In the genomic region with DNA sequence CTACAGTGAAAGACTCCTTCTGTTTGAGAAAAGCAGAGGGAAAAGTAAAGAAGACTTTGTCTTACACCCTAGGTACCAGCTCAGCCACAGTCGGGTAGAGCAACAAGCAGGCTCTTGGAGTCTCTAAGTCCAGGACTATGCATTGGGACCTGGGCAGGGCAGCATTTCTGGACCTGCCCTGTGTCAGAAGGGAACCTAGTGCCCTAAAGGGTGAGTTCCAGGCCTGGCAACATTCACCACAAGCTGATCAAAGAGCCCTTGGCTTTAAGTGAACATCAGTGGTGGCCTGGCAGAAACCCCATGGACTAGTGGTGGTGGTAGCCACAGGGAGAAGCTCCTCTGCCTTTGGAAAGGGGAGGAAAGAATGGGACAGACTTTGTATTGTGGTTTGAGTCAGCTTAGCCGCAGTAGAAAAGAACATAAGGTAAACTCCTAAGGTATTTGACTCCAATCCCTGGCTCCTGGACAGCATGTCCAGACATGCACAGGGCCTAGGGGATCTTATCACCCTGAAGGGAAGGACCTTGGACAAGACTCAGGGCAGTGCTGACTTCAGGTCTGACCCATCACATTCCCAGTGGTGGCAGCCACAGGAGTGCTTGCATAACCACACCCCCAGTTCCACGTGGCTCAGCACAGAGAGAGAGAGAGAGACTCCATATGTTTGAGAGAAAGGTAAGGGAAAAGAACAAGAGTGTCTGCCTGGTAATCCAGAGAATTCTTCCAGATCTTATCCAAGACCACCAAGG, we compare ENCODE assay signal across 1 cellular context.
A peak's percentile ranks its signal among the peaks of the same experiment; 100 is the strongest.
TF ChIP-seq lines count a peak whose summit lies in the region.

No MANE protein-coding gene starts in this region.

TF ChIP-seq in HepG2, 621 proteins besides CTCF, POLR2A, EP300 and RAD21 (continued from another document and continues in another):
- TF ChIP-seq STAT6 (CRISPR knock-in tag; IDR thresholded peaks at IDR 0.05; ENCODE audit: borderline replicate concordance) (no peak), ZFP36L2 (CRISPR knock-in tag; IDR thresholded peaks at IDR 0.05) (no peak), ZSCAN22 (CRISPR knock-in tag; IDR thresholded peaks at IDR 0.05) (no peak), ZNF292 (CRISPR knock-in tag; IDR thresholded peaks at IDR 0.05; ENCODE audit: borderline replicate concordance, low read depth) (no peak), FOSL1 (CRISPR knock-in tag; IDR thresholded peaks at IDR 0.05; ENCODE audit: borderline replicate concordance) (no peak), TP53 (CRISPR knock-in tag; conservative IDR thresholded peaks at IDR 0.05) (peak; percentile 99), HDAC6 (IDR thresholded peaks at IDR 0.05; ENCODE audit: low read depth, low read length) (no peak), ZNF768 (CRISPR knock-in tag; IDR thresholded peaks at IDR 0.05) (no peak), SNAPC5 (CRISPR knock-in tag; IDR thresholded peaks at IDR 0.05; ENCODE audit: borderline replicate concordance) (0 out of 2 replicates have a peak, but pooled peaks have one; percentile 37), ZNF607 (CRISPR knock-in tag; IDR thresholded peaks at IDR 0.05; ENCODE audit: borderline replicate concordance) (no peak), PRDM4 (CRISPR knock-in tag; IDR thresholded peaks at IDR 0.05; ENCODE audit: borderline replicate concordance) (no peak), BRCA1 (CRISPR knock-in tag; IDR thresholded peaks at IDR 0.05) (no peak), HMG20B (CRISPR knock-in tag; conservative IDR thresholded peaks at IDR 0.05) (no peak), TRAFD1 (CRISPR knock-in tag; IDR thresholded peaks at IDR 0.05; ENCODE audit: borderline replicate concordance) (no peak), SALL2 (CRISPR knock-in tag; IDR thresholded peaks at IDR 0.05) (no peak), CEBPB (IDR thresholded peaks at IDR 0.05; ENCODE audit: borderline replicate concordance, low read depth, low read length) (0 out of 2 replicates have a peak, but pooled peaks have one; percentile 9), ZMYM3 (CRISPR knock-in tag; IDR thresholded peaks at IDR 0.05) (no peak), ZNF264 (CRISPR knock-in tag; IDR thresholded peaks at IDR 0.05) (no peak), ZFY (CRISPR knock-in tag; IDR thresholded peaks at IDR 0.05) (0 out of 2 replicates have a peak, but pooled peaks have one; percentile 9), DMTF1 (CRISPR knock-in tag; IDR thresholded peaks at IDR 0.05) (no peak)
- TF ChIP-seq, protein P1, sequence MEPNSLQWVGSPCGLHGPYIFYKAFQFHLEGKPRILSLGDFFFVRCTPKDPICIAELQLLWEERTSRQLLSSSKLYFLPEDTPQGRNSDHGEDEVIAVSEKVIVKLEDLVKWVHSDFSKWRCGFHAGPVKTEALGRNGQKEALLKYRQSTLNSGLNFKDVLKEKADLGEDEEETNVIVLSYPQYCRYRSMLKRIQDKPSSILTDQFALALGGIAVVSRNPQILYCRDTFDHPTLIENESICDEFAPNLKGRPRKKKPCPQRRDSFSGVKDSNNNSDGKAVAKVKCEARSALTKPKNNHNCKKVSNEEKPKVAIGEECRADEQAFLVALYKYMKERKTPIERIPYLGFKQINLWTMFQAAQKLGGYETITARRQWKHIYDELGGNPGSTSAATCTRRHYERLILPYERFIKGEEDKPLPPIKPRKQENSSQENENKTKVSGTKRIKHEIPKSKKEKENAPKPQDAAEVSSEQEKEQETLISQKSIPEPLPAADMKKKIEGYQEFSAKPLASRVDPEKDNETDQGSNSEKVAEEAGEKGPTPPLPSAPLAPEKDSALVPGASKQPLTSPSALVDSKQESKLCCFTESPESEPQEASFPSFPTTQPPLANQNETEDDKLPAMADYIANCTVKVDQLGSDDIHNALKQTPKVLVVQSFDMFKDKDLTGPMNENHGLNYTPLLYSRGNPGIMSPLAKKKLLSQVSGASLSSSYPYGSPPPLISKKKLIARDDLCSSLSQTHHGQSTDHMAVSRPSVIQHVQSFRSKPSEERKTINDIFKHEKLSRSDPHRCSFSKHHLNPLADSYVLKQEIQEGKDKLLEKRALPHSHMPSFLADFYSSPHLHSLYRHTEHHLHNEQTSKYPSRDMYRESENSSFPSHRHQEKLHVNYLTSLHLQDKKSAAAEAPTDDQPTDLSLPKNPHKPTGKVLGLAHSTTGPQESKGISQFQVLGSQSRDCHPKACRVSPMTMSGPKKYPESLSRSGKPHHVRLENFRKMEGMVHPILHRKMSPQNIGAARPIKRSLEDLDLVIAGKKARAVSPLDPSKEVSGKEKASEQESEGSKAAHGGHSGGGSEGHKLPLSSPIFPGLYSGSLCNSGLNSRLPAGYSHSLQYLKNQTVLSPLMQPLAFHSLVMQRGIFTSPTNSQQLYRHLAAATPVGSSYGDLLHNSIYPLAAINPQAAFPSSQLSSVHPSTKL (CRISPR knock-in tag; IDR thresholded peaks at IDR 0.05), result 0 out of 2 replicates have a peak, but pooled peaks have one; percentile 20
- TF ChIP-seq, protein P2, sequence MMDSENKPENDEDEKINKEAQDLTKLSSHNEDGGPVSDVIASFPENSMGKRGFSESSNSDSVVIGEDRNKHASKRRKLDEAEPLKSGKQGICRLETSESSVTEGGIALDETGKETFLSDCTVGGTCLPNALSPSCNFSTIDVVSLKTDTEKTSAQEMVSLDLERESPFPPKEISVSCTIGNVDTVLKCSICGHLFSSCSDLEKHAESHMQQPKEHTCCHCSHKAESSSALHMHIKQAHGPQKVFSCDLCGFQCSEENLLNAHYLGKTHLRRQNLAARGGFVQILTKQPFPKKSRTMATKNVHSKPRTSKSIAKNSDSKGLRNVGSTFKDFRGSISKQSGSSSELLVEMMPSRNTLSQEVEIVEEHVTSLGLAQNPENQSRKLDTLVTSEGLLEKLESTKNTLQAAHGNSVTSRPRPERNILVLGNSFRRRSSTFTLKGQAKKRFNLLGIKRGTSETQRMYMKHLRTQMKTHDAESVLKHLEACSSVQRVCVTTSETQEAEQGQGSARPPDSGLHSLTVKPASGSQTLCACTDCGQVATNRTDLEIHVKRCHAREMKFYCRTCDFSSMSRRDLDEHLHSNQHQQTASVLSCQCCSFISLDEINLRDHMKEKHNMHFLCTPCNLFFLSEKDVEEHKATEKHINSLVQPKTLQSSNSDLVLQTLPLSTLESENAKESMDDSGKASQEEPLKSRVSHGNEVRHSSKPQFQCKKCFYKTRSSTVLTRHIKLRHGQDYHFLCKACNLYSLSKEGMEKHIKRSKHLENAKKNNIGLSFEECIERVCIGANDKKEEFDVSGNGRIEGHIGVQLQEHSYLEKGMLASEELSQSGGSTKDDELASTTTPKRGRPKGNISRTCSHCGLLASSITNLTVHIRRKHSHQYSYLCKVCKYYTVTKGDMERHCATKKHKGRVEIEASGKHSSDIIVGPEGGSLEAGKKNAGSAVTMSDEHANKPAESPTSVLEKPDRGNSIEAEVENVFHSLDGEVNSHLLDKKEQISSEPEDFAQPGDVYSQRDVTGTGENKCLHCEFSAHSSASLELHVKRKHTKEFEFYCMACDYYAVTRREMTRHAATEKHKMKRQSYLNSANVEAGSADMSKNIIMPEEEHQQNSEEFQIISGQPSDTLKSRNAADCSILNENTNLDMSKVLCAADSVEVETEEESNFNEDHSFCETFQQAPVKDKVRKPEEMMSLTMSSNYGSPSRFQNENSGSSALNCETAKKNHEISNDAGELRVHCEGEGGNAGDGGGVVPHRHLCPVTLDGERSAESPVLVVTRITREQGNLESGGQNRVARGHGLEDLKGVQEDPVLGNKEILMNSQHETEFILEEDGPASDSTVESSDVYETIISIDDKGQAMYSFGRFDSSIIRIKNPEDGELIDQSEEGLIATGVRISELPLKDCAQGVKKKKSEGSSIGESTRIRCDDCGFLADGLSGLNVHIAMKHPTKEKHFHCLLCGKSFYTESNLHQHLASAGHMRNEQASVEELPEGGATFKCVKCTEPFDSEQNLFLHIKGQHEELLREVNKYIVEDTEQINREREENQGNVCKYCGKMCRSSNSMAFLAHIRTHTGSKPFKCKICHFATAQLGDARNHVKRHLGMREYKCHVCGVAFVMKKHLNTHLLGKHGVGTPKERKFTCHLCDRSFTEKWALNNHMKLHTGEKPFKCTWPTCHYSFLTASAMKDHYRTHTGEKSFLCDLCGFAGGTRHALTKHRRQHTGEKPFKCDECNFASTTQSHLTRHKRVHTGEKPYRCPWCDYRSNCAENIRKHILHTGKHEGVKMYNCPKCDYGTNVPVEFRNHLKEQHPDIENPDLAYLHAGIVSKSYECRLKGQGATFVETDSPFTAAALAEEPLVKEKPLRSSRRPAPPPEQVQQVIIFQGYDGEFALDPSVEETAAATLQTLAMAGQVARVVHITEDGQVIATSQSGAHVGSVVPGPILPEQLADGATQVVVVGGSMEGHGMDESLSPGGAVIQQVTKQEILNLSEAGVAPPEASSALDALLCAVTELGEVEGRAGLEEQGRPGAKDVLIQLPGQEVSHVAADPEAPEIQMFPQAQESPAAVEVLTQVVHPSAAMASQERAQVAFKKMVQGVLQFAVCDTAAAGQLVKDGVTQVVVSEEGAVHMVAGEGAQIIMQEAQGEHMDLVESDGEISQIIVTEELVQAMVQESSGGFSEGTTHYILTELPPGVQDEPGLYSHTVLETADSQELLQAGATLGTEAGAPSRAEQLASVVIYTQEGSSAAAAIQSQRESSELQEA (CRISPR knock-in tag; IDR thresholded peaks at IDR 0.05; ENCODE audit: not compliant biosample characterization), result no peak
- TF ChIP-seq, protein P3, sequence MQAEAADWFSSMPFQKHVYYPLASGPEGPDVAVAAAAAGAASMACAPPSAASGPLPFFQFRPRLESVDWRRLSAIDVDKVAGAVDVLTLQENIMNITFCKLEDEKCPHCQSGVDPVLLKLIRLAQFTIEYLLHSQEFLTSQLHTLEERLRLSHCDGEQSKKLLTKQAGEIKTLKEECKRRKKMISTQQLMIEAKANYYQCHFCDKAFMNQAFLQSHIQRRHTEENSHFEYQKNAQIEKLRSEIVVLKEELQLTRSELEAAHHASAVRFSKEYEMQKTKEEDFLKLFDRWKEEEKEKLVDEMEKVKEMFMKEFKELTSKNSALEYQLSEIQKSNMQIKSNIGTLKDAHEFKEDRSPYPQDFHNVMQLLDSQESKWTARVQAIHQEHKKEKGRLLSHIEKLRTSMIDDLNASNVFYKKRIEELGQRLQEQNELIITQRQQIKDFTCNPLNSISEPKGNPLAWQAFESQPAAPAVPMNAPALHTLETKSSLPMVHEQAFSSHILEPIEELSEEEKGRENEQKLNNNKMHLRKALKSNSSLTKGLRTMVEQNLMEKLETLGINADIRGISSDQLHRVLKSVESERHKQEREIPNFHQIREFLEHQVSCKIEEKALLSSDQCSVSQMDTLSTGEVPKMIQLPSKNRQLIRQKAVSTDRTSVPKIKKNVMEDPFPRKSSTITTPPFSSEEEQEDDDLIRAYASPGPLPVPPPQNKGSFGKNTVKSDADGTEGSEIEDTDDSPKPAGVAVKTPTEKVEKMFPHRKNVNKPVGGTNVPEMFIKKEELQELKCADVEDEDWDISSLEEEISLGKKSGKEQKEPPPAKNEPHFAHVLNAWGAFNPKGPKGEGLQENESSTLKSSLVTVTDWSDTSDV (CRISPR knock-in tag; IDR thresholded peaks at IDR 0.05), result no peak
